Comparison of ENCODE assay signal across 25 cellular contexts in genomic region chr16:21984062-21984461, GRCh38. TPM values are rescaled to one million over a fixed set of nuclear protein-coding genes. Genes with fewer than 3 reads are reported as not detected.
"Had no signal": no experiment of that assay in that cellular context is flagged by ENCODE, and none has a peak within 500 bp of the region (broad histone marks: within the 10 kb centered on the region; RNA-seq: fewer than 3 reads in every experiment).

No MANE protein-coding gene starts in this region.

- H3K27me3 ChIP-seq: MG63, SJCRH30 had no signal

- DNase-seq: Karpas-422, KG1, MG63, NCI-H1092, NCI-H1105 treated with DMSO at 0.1 percent for 48 hours, NCI-H1417 treated with DMSO at 0.1 percent for 48 hours, NCI-H146, NCI-H1694 treated with DMSO at 0.1 percent for 48 hours, NCI-H1930, NCI-H2081, NCI-H2107, NCI-H226, NCI-H446, NCI-H510A, NCI-H524 treated with DMSO at 0.1 percent for 48 hours, NCI-H69, NCI-H774, PC-3, SHP77, SJCRH30 had no signal

- H3K4me3 ChIP-seq: MG63, SJCRH30 had no signal

- H3K4me1 ChIP-seq: SJCRH30 had no signal

- FAIRE-seq: HTR-8/SVneo had no signal

- H3K9me3 ChIP-seq: MG63, SJCRH30 had no signal

- H3K27ac ChIP-seq: HL-60, RWPE1, SJCRH30 had no signal

- ATAC-seq: Panc1, PC-3, SK-N-SH treated with all-trans-retinoic acid at 6 μM for 48 hours had no signal

RNA-seq across cellular contexts. Expression of gene PDZD9, which starts 16.9 kb away (rescaled TPM):
- total RNA-seq: PC-3, SJCRH30 had no signal
